In genomic region chr1:244836598-244836997, GRCh38 we compare ENCODE assay signal across 8 cellular contexts. TPM values are rescaled to one million over a fixed set of nuclear protein-coding genes. Genes with fewer than 3 reads are reported as not detected.
DNase-seq lines count a peak whose midpoint lies in the region; ATAC-seq and TF ChIP-seq lines count a peak whose summit lies in the region.

No MANE protein-coding gene starts in this region.

- ATAC-seq in HG03159 (IDR thresholded peaks at IDR 0.05; ENCODE audit: unreplicated experiment) = no peak
- ATAC-seq in HG03196 (IDR thresholded peaks at IDR 0.05; ENCODE audit: unreplicated experiment) = no peak
- no peak for ATAC-seq in GM18520 (IDR thresholded peaks at IDR 0.05; ENCODE audit: unreplicated experiment)

- TF ChIP-seq EP300 in esophagus muscularis mucosa (IDR thresholded peaks at IDR 0.05) = no peak

- intact Hi-C loops in esophagus muscularis mucosa (cut with DNase I) = loop anchor here (10.0 kb wide), 1 partner anchor 382 kb away; the partner anchor contains the start of gene ADSS2
- intact Hi-C loops in prostate gland (cut with DNase I) = no loop called here

- TF ChIP-seq CTCF in Peyer's patch (IDR thresholded peaks at IDR 0.05) = no peak
- no peak for TF ChIP-seq CTCF in esophagus muscularis mucosa (IDR thresholded peaks at IDR 0.05)
- no peak for TF ChIP-seq CTCF in prostate gland (IDR thresholded peaks at IDR 0.05)

- H3K27ac ChIP-seq in Peyer's patch (peak overlapping the region; percentile 95 to 100 (median 100)), esophagus muscularis mucosa (replicated peaks in 1 of 4) (peak overlapping the region; percentile 99 to 100 (median 100)), prostate gland (peak overlapping the region; percentile 99)

- peak; percentile 30 for DNase-seq in ELR (ENCODE audit: low read depth)
- DNase-seq in Peyer's patch = no peak
- DNase-seq in esophagus muscularis mucosa (ENCODE audit: extremely low spot score) = no peak
- DNase-seq in prostate gland (ENCODE audit: low spot score) = no peak
- no peak for DNase-seq in superior temporal gyrus (ENCODE audit: extremely low spot score)

- WGBS in esophagus muscularis mucosa = 12% methylated on average over 3 of the region's 3 CpGs
- 8% methylated on average over 3 of the region's 3 CpGs for WGBS in prostate gland

- H3K36me3 ChIP-seq in Peyer's patch = peaks cover 0 to 18% (median 0%) of the 10 kb centered on the region in 3 donors
- peaks cover 0 to 11% (median 3%) of the 10 kb centered on the region in 4 donors for H3K36me3 ChIP-seq in esophagus muscularis mucosa
- H3K36me3 ChIP-seq in prostate gland = no peaks in the 10 kb centered on the region

- peaks cover 0 to 48% (median 4%) of the 10 kb centered on the region in 4 donors for H3K4me1 ChIP-seq in Peyer's patch
- H3K4me1 ChIP-seq in esophagus muscularis mucosa = peaks cover 36 to 62% (median 61%) of the 10 kb centered on the region in 4 donors
- H3K4me1 ChIP-seq in prostate gland (replicated peaks) = peaks cover 4% of the 10 kb centered on the region

- H3K9me3 ChIP-seq in Peyer's patch (no peaks in the 10 kb centered on the region), esophagus muscularis mucosa (no peaks in the 10 kb centered on the region), prostate gland (no peaks in the 10 kb centered on the region)

- TF ChIP-seq POLR2A in Peyer's patch (IDR thresholded peaks at IDR 0.05) (no peak), esophagus muscularis mucosa (IDR thresholded peaks at IDR 0.05; ENCODE audit: low read depth) (no peak), prostate gland (IDR thresholded peaks at IDR 0.05) (no peak)

- H3K27me3 ChIP-seq in Peyer's patch = no peaks in the 10 kb centered on the region
- H3K27me3 ChIP-seq in esophagus muscularis mucosa = no peaks in the 10 kb centered on the region
- H3K27me3 ChIP-seq in prostate gland (replicated peaks; ENCODE audit: insufficient read depth) = no peaks in the 10 kb centered on the region

- H3K4me3 ChIP-seq in Peyer's patch (peak overlapping the region in 3 of 4 donors; percentile 63 to 87 (median 69)), esophagus muscularis mucosa (peak overlapping the region; percentile 75 to 86 (median 85)), prostate gland (peak overlapping the region; percentile 64 to 87)

RNA-seq across cellular contexts. Expression of gene COX20, which starts 1.1 kb away (rescaled TPM):
- total RNA-seq in Peyer's patch (10 to 100 TPM; 15.6 to 33.5 (median 28.2) TPM), esophagus muscularis mucosa (100 to 1,000 TPM in 2 of 4 donors, 10 to 100 TPM in 2; 74.8 to 125 (median 101) TPM), prostate gland (10 to 100 TPM; 46.8 to 78.4 TPM)

RNA-seq across cellular contexts. Expression of gene HNRNPU, which starts 27.7 kb away (rescaled TPM):
- total RNA-seq in Peyer's patch (100 to 1,000 TPM; 277 to 522 (median 324) TPM), esophagus muscularis mucosa (100 to 1,000 TPM; 255 to 306 (median 279) TPM), prostate gland (100 to 1,000 TPM; 302 to 350 TPM)
